17 cellular contexts compared by ENCODE assay signal in the genomic region with DNA sequence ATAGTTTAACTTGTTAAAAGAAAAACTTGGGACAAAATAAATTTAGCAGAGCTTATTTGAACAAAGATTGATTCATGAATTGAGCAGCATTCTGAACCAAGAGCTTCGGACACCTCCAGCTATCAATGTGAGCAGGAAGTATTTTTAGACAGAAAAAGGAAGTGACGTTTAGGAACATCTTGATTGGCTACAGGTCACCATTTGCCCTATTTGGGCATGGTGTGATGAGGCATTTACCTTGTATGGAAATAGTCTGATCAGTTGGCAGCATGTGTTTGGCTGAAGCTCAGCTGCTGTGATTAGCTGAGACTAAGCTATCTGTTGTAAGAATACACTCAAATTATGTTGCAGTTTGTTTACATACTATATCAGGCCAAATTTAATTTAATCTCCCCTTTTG.
"Had no signal": no experiment of that assay in that cellular context is flagged by ENCODE, and none has a peak within 500 bp of the region (broad histone marks: within the 10 kb centered on the region; RNA-seq: fewer than 3 reads in every experiment).

No MANE protein-coding gene starts in this region.

- H3K36me3 ChIP-seq: esophagus squamous epithelium, left lung, pancreas, stomach had no signal

- DNase-seq: activated CD4-positive, CD25-positive, alpha-beta regulatory T cell treated with anti-CD3 and anti-CD28 coated beads, Interleukin-2, amount 50 U/mL, for 72 hours; activated naive CD4-positive, alpha-beta T cell; activated naive CD8-positive, alpha-beta T cell treated with anti-CD3 and anti-CD28 coated beads, Interleukin-2, amount 10 ng/mL, durations not matched to agents 7 days and 5 days; effector CD8-positive, alpha-beta T cell; esophagus squamous epithelium; glutamatergic neuron; hypothalamus; kidney; left lung; mucosa of descending colon; naive thymus-derived CD4-positive, alpha-beta T cell; pancreas; stimulated activated CD4-positive, alpha-beta T cell treated with anti-CD3 and anti-CD28 coated beads, Interleukin-1b, Interleukin-23, amount 100 ng/mL, for 48 hours; stomach; testis had no signal

- H3K4me1 ChIP-seq: esophagus squamous epithelium, left lung, pancreas, stomach, testis had no signal

- H3K4me3 Mint-ChIP-seq: activated naive CD8-positive, alpha-beta T cell treated with anti-CD3 and anti-CD28 coated beads, Interleukin-2, amount 10 ng/mL, durations not matched to agents 7 days and 5 days; activated T-helper 1 cell treated with anti-CD3 and anti-CD28 coated beads, Interleukin-12 subunit alpha, Interleukin-12 subunit beta, Interleukin-2, Interleukin-4 antibody, amounts not matched to agents 30 ng/mL and 10 ng/mL and 1 ng/mL, durations not matched to agents 14 hours and 24 hours and 36 hours; memory B cell; naive thymus-derived CD4-positive, alpha-beta T cell had no signal

- H3K27ac Mint-ChIP-seq: activated naive CD8-positive, alpha-beta T cell treated with anti-CD3 and anti-CD28 coated beads, Interleukin-2, amount 10 ng/mL, durations not matched to agents 7 days and 5 days; activated T-helper 1 cell treated with anti-CD3 and anti-CD28 coated beads, Interleukin-12 subunit alpha, Interleukin-12 subunit beta, Interleukin-2, Interleukin-4 antibody, amounts not matched to agents 30 ng/mL and 10 ng/mL and 1 ng/mL, durations not matched to agents 14 hours and 24 hours and 36 hours; memory B cell; naive thymus-derived CD4-positive, alpha-beta T cell had no signal

- H3K9me3 ChIP-seq: esophagus squamous epithelium, left lung, mucosa of descending colon, pancreas, stomach, testis had no signal

- H3K27me3 Mint-ChIP-seq: activated naive CD8-positive, alpha-beta T cell treated with anti-CD3 and anti-CD28 coated beads, Interleukin-2, amount 10 ng/mL, durations not matched to agents 7 days and 5 days; memory B cell; naive thymus-derived CD4-positive, alpha-beta T cell had no signal

- ATAC-seq: left lung; mucosa of descending colon; naive thymus-derived CD4-positive, alpha-beta T cell; pancreas had no signal

- H3K27ac ChIP-seq: esophagus squamous epithelium, left lung, pancreas, stomach, testis had no signal

- H3K4me3 ChIP-seq: esophagus squamous epithelium, left lung, mucosa of descending colon, pancreas, stomach, testis had no signal

- H3K4me1 Mint-ChIP-seq: activated naive CD8-positive, alpha-beta T cell treated with anti-CD3 and anti-CD28 coated beads, Interleukin-2, amount 10 ng/mL, durations not matched to agents 7 days and 5 days; memory B cell; naive thymus-derived CD4-positive, alpha-beta T cell had no signal

- H3K9me3 Mint-ChIP-seq: activated naive CD8-positive, alpha-beta T cell treated with anti-CD3 and anti-CD28 coated beads, Interleukin-2, amount 10 ng/mL, durations not matched to agents 7 days and 5 days; activated T-helper 1 cell treated with anti-CD3 and anti-CD28 coated beads, Interleukin-12 subunit alpha, Interleukin-12 subunit beta, Interleukin-2, Interleukin-4 antibody, amounts not matched to agents 30 ng/mL and 10 ng/mL and 1 ng/mL, durations not matched to agents 14 hours and 24 hours and 36 hours; memory B cell had no signal

- H3K36me3 Mint-ChIP-seq: activated naive CD8-positive, alpha-beta T cell treated with anti-CD3 and anti-CD28 coated beads, Interleukin-2, amount 10 ng/mL, durations not matched to agents 7 days and 5 days; memory B cell; naive thymus-derived CD4-positive, alpha-beta T cell had no signal

- H3K27me3 ChIP-seq: esophagus squamous epithelium, left lung, pancreas, stomach, testis had no signal
